ENCODE assay signal across 8 cellular contexts in genomic region chr19:13060964-13061927, GRCh38. TPM values are rescaled to one million over a fixed set of nuclear protein-coding genes. Genes with fewer than 3 reads are reported as not detected.
DNase-seq lines count a peak whose midpoint lies in the region; ATAC-seq and TF ChIP-seq lines count a peak whose summit lies in the region.

No MANE protein-coding gene starts in this region.

- H3K79me1 ChIP-seq in mesenchymal stem cell (replicated peaks; ENCODE audit: low read length, poor library complexity, severe bottlenecking): no peaks in the 10 kb centered on the region

- WGBS in endodermal cell (ENCODE audit: insufficient coverage in 1 of 2, insufficient read length in 1 of 2), 2 experiments: 3% methylated on average over 18 to 40 of the region's 40 CpGs
- WGBS in mesenchymal stem cell: 2% methylated on average over 37 of the region's 40 CpGs

- peak overlapping the region; percentile 60 to 67 for H3K18ac ChIP-seq in mesenchymal stem cell (ENCODE audit: low read depth in 1 of 2, low read length in 2 of 2)

- DNase-seq in EL (peak; percentile 76), HT1080 (ENCODE audit: low read depth) (peak; percentile 77), NOMO-1 treated with dmso at 0.1 percent for 144 hours (lab: John Stamatoyannopoulos, UW; ENCODE audit: unreplicated experiment) (peak; percentile 49), endodermal cell (peak; percentile 95), mesenchymal stem cell (peak; percentile 76)
- peak; percentile 82 for DNase-seq in activated CD8-positive, alpha-beta memory T cell treated with anti-CD3 and anti-CD28 coated beads, Interleukin-2, amount 50 U/mL, for 4 hours
- DNase-seq in stimulated activated CD8-positive, alpha-beta memory T cell treated with anti-CD3 and anti-CD28 coated beads, Interleukin-12 subunit alpha, Interleukin-12 subunit beta, amount 100 ng/mL, for 1 hour (ENCODE audit: low read depth): peak; percentile 63

- no peak overlapping the region for H4K91ac ChIP-seq in mesenchymal stem cell (ENCODE audit: low read length)

- no peak overlapping the region for H2AK5ac ChIP-seq in mesenchymal stem cell (ENCODE audit: low read length, severe bottlenecking)

- H2AFZ ChIP-seq in mesenchymal stem cell (ENCODE audit: low read depth, low read length): no peak overlapping the region

- H3K27me3 ChIP-seq in endodermal cell (ENCODE audit: control insufficient read depth, insufficient read depth, low read length, poor library complexity, severe bottlenecking) (peaks cover 81% of the 10 kb centered on the region), mesenchymal stem cell (ENCODE audit: control insufficient read depth in 1 of 2, insufficient read depth in 1 of 2, low read length in 2 of 2) (peaks cover 0 to 43% of the 10 kb centered on the region in 2 experiments)

- no peaks in the 10 kb centered on the region for H3K9me3 ChIP-seq in endodermal cell (ENCODE audit: control insufficient read depth, low read length)
- H3K9me3 ChIP-seq in mesenchymal stem cell (ENCODE audit: control insufficient read depth, low read length): no peaks in the 10 kb centered on the region

- H3K27ac ChIP-seq in endodermal cell (ENCODE audit: low read depth, low read length) (no peak overlapping the region), mesenchymal stem cell (ENCODE audit: low read length, poor library complexity, severe bottlenecking) (no peak overlapping the region)

- H3K4me3 ChIP-seq in endodermal cell (ENCODE audit: low read length) (peak overlapping the region; percentile 78), mesenchymal stem cell (ENCODE audit: insufficient read depth in 1 of 2, low read depth in 1 of 2, low read length in 2 of 2) (peak overlapping the region; percentile 41 to 66)

- peak overlapping the region; percentile 66 for H2BK120ac ChIP-seq in mesenchymal stem cell (ENCODE audit: low read depth, low read length)

- H2BK15ac ChIP-seq in mesenchymal stem cell (ENCODE audit: low read depth, poor library complexity, severe bottlenecking): peak overlapping the region; percentile 39

- H3K4ac ChIP-seq in mesenchymal stem cell (ENCODE audit: low read depth in 1 of 2, low read length in 2 of 2): no peak overlapping the region

- no peak overlapping the region for H3K27ac Mint-ChIP-seq in endodermal cell

- peak overlapping the region; percentile 83 for H4K8ac ChIP-seq in mesenchymal stem cell (ENCODE audit: low read length)

- H3K14ac ChIP-seq in mesenchymal stem cell (ENCODE audit: low read length in 2 of 2): peak overlapping the region in 1 of 2 experiments; percentile 71

- no peak for ATAC-seq in GM21717 (IDR thresholded peaks at IDR 0.05; ENCODE audit: unreplicated experiment)

- peak overlapping the region; percentile 98 for H3K4me2 ChIP-seq in mesenchymal stem cell (ENCODE audit: low read length, poor library complexity, severe bottlenecking)

- H3K4me3 Mint-ChIP-seq in endodermal cell: peak overlapping the region; percentile 45

- peaks cover 7% of the 10 kb centered on the region for H3K4me1 Mint-ChIP-seq in endodermal cell

- H3K4me1 ChIP-seq in endodermal cell (ENCODE audit: control insufficient read depth, insufficient read depth, low read length) (peaks cover under 1% of the 10 kb centered on the region), mesenchymal stem cell (ENCODE audit: control insufficient read depth, insufficient read depth, low read depth, low read length) (peaks cover 37% of the 10 kb centered on the region)

- no peaks in the 10 kb centered on the region for H3K36me3 Mint-ChIP-seq in endodermal cell (ENCODE audit: low read depth)

- H2BK5ac ChIP-seq in mesenchymal stem cell (ENCODE audit: low read depth, low read length, poor library complexity, severe bottlenecking): no peak overlapping the region

- H3K9ac ChIP-seq in endodermal cell (ENCODE audit: extremely low read depth, low read length, poor library complexity, severe bottlenecking): no peak overlapping the region
- peak overlapping the region; percentile 79 for H3K9ac ChIP-seq in mesenchymal stem cell (ENCODE audit: low read length)

- H3K36me3 ChIP-seq in endodermal cell (ENCODE audit: control insufficient read depth, insufficient read depth, low read length) (no peaks in the 10 kb centered on the region), mesenchymal stem cell (ENCODE audit: control insufficient read depth in 1 of 2, insufficient read depth in 2 of 2, low read depth in 1 of 2, low read length in 2 of 2) (peaks cover 0 to 11% of the 10 kb centered on the region in 2 experiments)

- TF ChIP-seq CTCF in endodermal cell (conservative IDR thresholded peaks at IDR 0.05): peak; percentile 96

- H3K23ac ChIP-seq in mesenchymal stem cell (ENCODE audit: low read length in 2 of 2): no peak overlapping the region

- H2BK12ac ChIP-seq in mesenchymal stem cell (ENCODE audit: low read length in 2 of 2): peak overlapping the region; percentile 21 to 35

- H3K27me3 Mint-ChIP-seq in endodermal cell (ENCODE audit: insufficient read depth): peaks cover 89% of the 10 kb centered on the region

- no peaks in the 10 kb centered on the region for H3K9me3 Mint-ChIP-seq in endodermal cell

RNA-seq across cellular contexts. Expression of gene LYL1, which starts 41.4 kb away (rescaled TPM):
- total RNA-seq in HT1080 (2014; rRNA removed; shearing (Covaris generic)): not detected in 2 replicates
- not detected in 2 replicates for polyA plus RNA-seq in HT1080 (2015; cell fraction: cytosol; rRNA removed)
- not detected in 2 replicates for polyA plus RNA-seq in HT1080 (2015; cell fraction: nucleus; rRNA removed)
- 1 to 10 TPM; 1.9 to 2.0 TPM for total RNA-seq in endodermal cell
- 1.00 TPM for polyA plus RNA-seq in endodermal cell (2013, experiment 1 of 2)
- 1.1 TPM for polyA plus RNA-seq in endodermal cell (2013, experiment 2 of 2)
- 0.68 TPM for polyA plus RNA-seq in mesenchymal stem cell (2013, experiment 1 of 2)
- polyA plus RNA-seq in mesenchymal stem cell (2013, experiment 2 of 2): 0.79 TPM

RNA-seq across cellular contexts. Expression of gene TRMT1, which starts 55.3 kb away (rescaled TPM):
- total RNA-seq in HT1080 (2014; rRNA removed; shearing (Covaris generic)): 56.0 and 56.6 TPM in 2 replicates
- 23.9 and 25.8 TPM in 2 replicates for polyA plus RNA-seq in HT1080 (2015; cell fraction: cytosol; rRNA removed)
- polyA plus RNA-seq in HT1080 (2015; cell fraction: nucleus; rRNA removed): 170 and 185 TPM in 2 replicates
- total RNA-seq in endodermal cell: 10 to 100 TPM; 51.3 to 66.2 TPM
- 37.5 TPM for polyA plus RNA-seq in endodermal cell (2013, experiment 1 of 2)
- polyA plus RNA-seq in endodermal cell (2013, experiment 2 of 2): 35.3 TPM
- 20.0 TPM for polyA plus RNA-seq in mesenchymal stem cell (2013, experiment 1 of 2)
- 16.9 TPM for polyA plus RNA-seq in mesenchymal stem cell (2013, experiment 2 of 2)

RNA-seq across cellular contexts. Expression of gene NACC1, which starts 56.8 kb away (rescaled TPM):
- 126 and 181 TPM in 2 replicates for total RNA-seq in HT1080 (2014; rRNA removed; shearing (Covaris generic))
- 83.7 and 86.1 TPM in 2 replicates for polyA plus RNA-seq in HT1080 (2015; cell fraction: cytosol; rRNA removed)
- polyA plus RNA-seq in HT1080 (2015; cell fraction: nucleus; rRNA removed): 52.1 and 55.6 TPM in 2 replicates
- 100 to 1,000 TPM; 164 to 172 TPM for total RNA-seq in endodermal cell
- polyA plus RNA-seq in endodermal cell (2013, experiment 1 of 2): 61.1 TPM
- polyA plus RNA-seq in endodermal cell (2013, experiment 2 of 2): 53.8 TPM
- 82.1 TPM for polyA plus RNA-seq in mesenchymal stem cell (2013, experiment 1 of 2)
- polyA plus RNA-seq in mesenchymal stem cell (2013, experiment 2 of 2): 85.0 TPM
